8 cellular contexts compared by ENCODE assay signal in genomic region chr3:139934557-139935070, GRCh38. TPM values are rescaled to one million over a fixed set of nuclear protein-coding genes. Genes with fewer than 3 reads are reported as not detected.
A peak's percentile ranks its signal among the peaks of the same experiment; 100 is the strongest.
DNase-seq lines count a peak whose midpoint lies in the region; ATAC-seq and TF ChIP-seq lines count a peak whose summit lies in the region.

No MANE protein-coding gene starts in this region.

- WGBS in liver: 6% methylated on average over 33 of the region's 33 CpGs

- ATAC-seq in GM21515 (IDR thresholded peaks at IDR 0.05; ENCODE audit: unreplicated experiment) (peak; percentile 13), HG02588 (IDR thresholded peaks at IDR 0.05; ENCODE audit: unreplicated experiment) (no peak), GM21528 (IDR thresholded peaks at IDR 0.05; ENCODE audit: low FRiP score, unreplicated experiment) (no peak)

- peaks cover 7 to 24% (median 14%) of the 10 kb centered on the region in 4 donors for H3K4me1 ChIP-seq in liver (ENCODE audit: control insufficient read depth in 4 of 4, insufficient read depth in 4 of 4, low read length in 3 of 4)

- no peaks in the 10 kb centered on the region for H3K36me3 ChIP-seq in liver (ENCODE audit: control insufficient read depth in 4 of 4, insufficient read depth in 3 of 4, low read depth in 1 of 4, low read length in 3 of 4)

- H3K4me3 ChIP-seq in liver (ENCODE audit: low read depth in 1 of 3, low read length in 3 of 3): peak overlapping the region in 1 of 3 donors; percentile 54

- no peak for TF ChIP-seq CTCF in liver (IDR thresholded peaks at IDR 0.05; ENCODE audit: low read depth, low read length, missing input control)

- no peak overlapping the region for H3K9ac ChIP-seq in liver (ENCODE audit: low read depth in 1 of 2, low read length in 2 of 2)

- H3K27ac ChIP-seq in liver (ENCODE audit: low read depth in 1 of 2, low read length in 2 of 2) (no peak overlapping the region), substantia nigra (ENCODE audit: low read depth, low read length, poor library complexity, severe bottlenecking) (no peak overlapping the region)

- peak; percentile 38 to 48 for TF ChIP-seq RAD21 in liver (IDR thresholded peaks at IDR 0.05)

- H3K27me3 ChIP-seq in liver (ENCODE audit: control insufficient read depth in 4 of 4, insufficient read depth in 4 of 4, low read length in 3 of 4): peaks cover 2 to 18% (median 12%) of the 10 kb centered on the region in 4 donors

- H3K9me3 ChIP-seq in liver (ENCODE audit: control insufficient read depth in 4 of 4, low read length in 3 of 4): no peaks in the 10 kb centered on the region

- DNase-seq in AG08395 (ENCODE audit: low spot score) (peak; percentile 5), NCI-H446 (lab: John Stamatoyannopoulos, UW) (peak; percentile 79 to 90), dermis blood vessel endothelial cell (peak; percentile 6), substantia nigra (lab: John Stamatoyannopoulos, UW) (peak; percentile 4 to 79 (median 52))

TF ChIP-seq in liver, 16 proteins besides CTCF, POLR2A, EP300 and RAD21:
- TF ChIP-seq HNF4G (IDR thresholded peaks at IDR 0.05) (no peak), ATF3 (IDR thresholded peaks at IDR 0.05) (no peak), FOXA2 (IDR thresholded peaks at IDR 0.05) (no peak), ZBTB33 (IDR thresholded peaks at IDR 0.05) (no peak), TAF1 (conservative IDR thresholded peaks at IDR 0.05) (no peak), GABPA (IDR thresholded peaks at IDR 0.05 in 1 of 2, conservative IDR thresholded peaks at IDR 0.05 in 1 of 2) (no peak), FOXA1 (IDR thresholded peaks at IDR 0.05) (no peak), YY1 (IDR thresholded peaks at IDR 0.05) (no peak), EGR1 (IDR thresholded peaks at IDR 0.05; ENCODE audit: low read depth in 2 of 2) (no peak), SP1 (IDR thresholded peaks at IDR 0.05) (no peak)

RNA-seq across cellular contexts. Expression of gene CLSTN2, which starts 0.4 kb away (rescaled TPM):
- total RNA-seq in dermis blood vessel endothelial cell (0.17 and 0.23 TPM in 2 replicates), liver (1 to 10 TPM in 1 of 2 donors, under 1 TPM in 1; 0.09 to 2.2 TPM)
- polyA plus RNA-seq in liver: under 1 TPM; 0.32 to 0.78 TPM

Comparison
In these comparisons a context has a peak if more than half of its experiments do, and no peak if none do; other contexts are left out.
1. DNase-seq: peak in every context shown above with its lines; median percentile 84 in NCI-H446; 52 in substantia nigra; 6 in dermis blood vessel endothelial cell; 5 in AG08395.